14 cellular contexts compared by ENCODE assay signal in the genomic region with DNA sequence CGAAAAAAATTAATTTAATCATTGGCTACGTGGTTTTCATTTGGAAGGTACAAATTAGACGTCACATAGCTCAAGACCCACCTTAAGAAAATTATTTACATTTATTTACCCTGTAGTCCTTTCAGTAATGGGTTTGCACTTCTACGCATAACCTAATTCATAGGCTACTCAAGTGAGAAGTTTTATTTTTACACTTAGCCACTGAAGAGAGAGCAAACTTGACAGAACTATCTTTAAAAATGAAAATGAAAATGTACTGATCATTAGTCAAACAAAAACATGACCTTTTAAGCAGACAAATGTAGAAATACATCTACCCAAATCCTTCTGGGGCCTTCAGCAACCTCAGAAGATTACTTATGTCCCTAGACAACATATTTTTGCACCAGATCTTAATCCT.
DNase-seq lines count a peak whose midpoint lies in the region; ATAC-seq and TF ChIP-seq lines count a peak whose summit lies in the region.
"Had no signal": no experiment of that assay in that cellular context is flagged by ENCODE, and none has a peak within 500 bp of the region (broad histone marks: within the 10 kb centered on the region; RNA-seq: fewer than 3 reads in every experiment).

No MANE protein-coding gene starts in this region.

- H3K4me1 ChIP-seq in mammary epithelial cell (ENCODE audit: insufficient read depth, low read length), result no peaks in the 10 kb centered on the region
- H3K4me1 ChIP-seq: adrenal gland had no signal

- H3K4me1 Mint-ChIP-seq in activated CD4-positive, alpha-beta memory T cell treated with anti-CD3 and anti-CD28 coated beads, Interleukin-2, amount 10 ng/mL, durations not matched to agents 7 days and 5 days, result peaks cover 2% of the 10 kb centered on the region
- H3K4me1 Mint-ChIP-seq: mesothelial cell of epicardium had no signal

- H3K9me3 ChIP-seq in mammary epithelial cell (replicated peaks; ENCODE audit: insufficient read depth, low read length), result peaks cover 3% of the 10 kb centered on the region
- H3K9me3 ChIP-seq: adrenal gland, pancreas had no signal

- H3K4me3 Mint-ChIP-seq in activated CD4-positive, alpha-beta memory T cell treated with anti-CD3 and anti-CD28 coated beads, Interleukin-2, amount 10 ng/mL, durations not matched to agents 7 days and 5 days, result no peak overlapping the region
- H3K4me3 Mint-ChIP-seq: mesothelial cell of epicardium had no signal

- H3K27ac Mint-ChIP-seq in activated CD4-positive, alpha-beta memory T cell treated with anti-CD3 and anti-CD28 coated beads, Interleukin-2, amount 10 ng/mL, durations not matched to agents 7 days and 5 days, result no peak overlapping the region
- H3K27ac Mint-ChIP-seq: mesothelial cell of epicardium had no signal

- ATAC-seq in GM18498 (IDR thresholded peaks at IDR 0.05; ENCODE audit: unreplicated experiment) (peak; percentile 68), GM19395 (IDR thresholded peaks at IDR 0.05; ENCODE audit: unreplicated experiment) (peak; percentile 68), HG02623 (IDR thresholded peaks at IDR 0.05; ENCODE audit: unreplicated experiment) (peak; percentile 51), HG03196 (IDR thresholded peaks at IDR 0.05; ENCODE audit: unreplicated experiment) (peak; percentile 37)
- ATAC-seq: pancreas had no signal

- H3K4me2 ChIP-seq in mammary epithelial cell (ENCODE audit: insufficient read depth, low read depth, low read length), result no peak overlapping the region

- CTCF ChIA-PET in activated CD4-positive, alpha-beta memory T cell treated with anti-CD3 and anti-CD28 coated beads, Interleukin-2, amount 10 ng/mL, durations not matched to agents 7 days and 5 days (lab: Charles Lee), result no interaction called here
- CTCF ChIA-PET in mammary epithelial cell (lab: Charles Lee; ENCODE audit: low non-redundant PET), result no interaction called here

- no peak overlapping the region for H2AFZ ChIP-seq in mammary epithelial cell (ENCODE audit: low read depth, low read length)

- no peaks in the 10 kb centered on the region for H3K27me3 Mint-ChIP-seq in activated CD4-positive, alpha-beta memory T cell treated with anti-CD3 and anti-CD28 coated beads, Interleukin-2, amount 10 ng/mL, durations not matched to agents 7 days and 5 days

- in situ Hi-C loops in mammary epithelial cell (cut with MboI; ENCODE audit: low sequenced_read_pairs in 2 of 2), result no loop called here

- POLR2A ChIA-PET in activated CD4-positive, alpha-beta memory T cell treated with anti-CD3 and anti-CD28 coated beads, Interleukin-2, amount 10 ng/mL, durations not matched to agents 7 days and 5 days (lab: Charles Lee), result no interaction called here

- no peak for TF ChIP-seq CTCF in mammary epithelial cell (conservative IDR thresholded peaks at IDR 0.05 in 1 of 2, IDR thresholded peaks at IDR 0.05 in 1 of 2; ENCODE audit: extremely low read depth in 1 of 2, insufficient read depth in 1 of 2, low read depth in 1 of 2, low read length in 2 of 2)

- H3K36me3 Mint-ChIP-seq in activated CD4-positive, alpha-beta memory T cell treated with anti-CD3 and anti-CD28 coated beads, Interleukin-2, amount 10 ng/mL, durations not matched to agents 7 days and 5 days (ENCODE audit: low read depth), result no peaks in the 10 kb centered on the region
- H3K36me3 Mint-ChIP-seq: mesothelial cell of epicardium had no signal

- H4K20me1 ChIP-seq in mammary epithelial cell (ENCODE audit: insufficient read depth, low read length), result no peaks in the 10 kb centered on the region

- no peak for DNase-seq in hepatic stellate cell (ENCODE audit: low spot score)
- DNase-seq in activated CD4-positive, alpha-beta memory T cell treated with anti-CD3 and anti-CD28 coated beads, Interleukin-2, amount 10 ng/mL, durations not matched to agents 7 days and 5 days, result no peak
- no peak for DNase-seq in mammary epithelial cell
- no peak for DNase-seq in NCI-H345 (lab: John Stamatoyannopoulos, UW)
- DNase-seq: adrenal gland, DMS53, NCI-H1092 treated with DMSO at 0.1 percent for 48 hours, NCI-H446 treated with DMSO at 0.1 percent for 48 hours, pancreas had no signal

- intact Hi-C loops in mammary epithelial cell (cut with micrococcal nuclease), result no loop called here

- no peak overlapping the region for H3K27ac ChIP-seq in mammary epithelial cell (ENCODE audit: insufficient read depth, low read depth, low read length)
- H3K27ac ChIP-seq: adrenal gland, pancreas had no signal

- H3K4me3 ChIP-seq in mammary epithelial cell (replicated peaks in 1 of 3; ENCODE audit: insufficient read depth in 1 of 3, low read depth in 2 of 3, low read length in 3 of 3), result no peak overlapping the region
- H3K4me3 ChIP-seq: adrenal gland, pancreas had no signal

- no peak overlapping the region for H3K9ac ChIP-seq in mammary epithelial cell (ENCODE audit: insufficient read depth, low read length)

- 89% methylated on average over 4 of the region's 4 CpGs for WGBS in mammary epithelial cell (ENCODE audit: low coverage, missing lambda C conversion rate)

- no peaks in the 10 kb centered on the region for H3K36me3 ChIP-seq in mammary epithelial cell (ENCODE audit: insufficient read depth, low read length)
- H3K36me3 ChIP-seq: adrenal gland, pancreas had no signal

- dilution Hi-C loops in mammary epithelial cell (cut with HindIII; ENCODE audit: low sequenced_read_pairs), result no loop called here

- H3K9me3 Mint-ChIP-seq in activated CD4-positive, alpha-beta memory T cell treated with anti-CD3 and anti-CD28 coated beads, Interleukin-2, amount 10 ng/mL, durations not matched to agents 7 days and 5 days, result peaks cover 2% of the 10 kb centered on the region

- peaks cover 8% of the 10 kb centered on the region for H3K79me2 ChIP-seq in mammary epithelial cell (ENCODE audit: insufficient read depth, low read length)

- no TSS peak for BruUV-seq in mammary epithelial cell (replicated peaks; lab: Mats Ljungman, UMichigan)

- H3K27me3 ChIP-seq in mammary epithelial cell (ENCODE audit: insufficient read depth, low read length), result no peaks in the 10 kb centered on the region
- H3K27me3 ChIP-seq: adrenal gland, pancreas had no signal
